Comparison of ENCODE assay signal across 1 cellular context in genomic region chr3:120471643-120472042, GRCh38.
TF ChIP-seq lines count a peak whose summit lies in the region.

No MANE protein-coding gene starts in this region.

TF ChIP-seq in IMR-90, 13 proteins besides CTCF, POLR2A, EP300 and RAD21:
- TF ChIP-seq USF2 (IDR thresholded peaks at IDR 0.05; ENCODE audit: low read depth, low read length) (no peak), NFE2L2 (IDR thresholded peaks at IDR 0.05; ENCODE audit: low read depth, low read length) (no peak), SMC3 (IDR thresholded peaks at IDR 0.05; ENCODE audit: low read depth, low read length) (no peak), BHLHE40 (IDR thresholded peaks at IDR 0.05; ENCODE audit: low read depth, low read length) (no peak), RFX5 (IDR thresholded peaks at IDR 0.05; ENCODE audit: low read depth, low read length) (no peak), RCOR1 (IDR thresholded peaks at IDR 0.05; ENCODE audit: insufficient replicate concordance, low read length) (no peak), MAFK (IDR thresholded peaks at IDR 0.05; ENCODE audit: low read depth, low read length) (no peak), FOS (IDR thresholded peaks at IDR 0.05; ENCODE audit: low read depth, low read length) (no peak), MAZ (IDR thresholded peaks at IDR 0.05; ENCODE audit: borderline replicate concordance, low read depth, low read length) (no peak), MXI1 (IDR thresholded peaks at IDR 0.05; ENCODE audit: borderline replicate concordance, low read depth, low read length) (no peak), ELK1 (IDR thresholded peaks at IDR 0.05; ENCODE audit: borderline replicate concordance, low read depth, low read length) (no peak), CEBPB (IDR thresholded peaks at IDR 0.05; ENCODE audit: low read depth, low read length) (no peak; the same call in 1 of the 2 replicates), CHD1 (IDR thresholded peaks at IDR 0.05; ENCODE audit: low read depth, low read length) (no peak)
